In the genomic region with DNA sequence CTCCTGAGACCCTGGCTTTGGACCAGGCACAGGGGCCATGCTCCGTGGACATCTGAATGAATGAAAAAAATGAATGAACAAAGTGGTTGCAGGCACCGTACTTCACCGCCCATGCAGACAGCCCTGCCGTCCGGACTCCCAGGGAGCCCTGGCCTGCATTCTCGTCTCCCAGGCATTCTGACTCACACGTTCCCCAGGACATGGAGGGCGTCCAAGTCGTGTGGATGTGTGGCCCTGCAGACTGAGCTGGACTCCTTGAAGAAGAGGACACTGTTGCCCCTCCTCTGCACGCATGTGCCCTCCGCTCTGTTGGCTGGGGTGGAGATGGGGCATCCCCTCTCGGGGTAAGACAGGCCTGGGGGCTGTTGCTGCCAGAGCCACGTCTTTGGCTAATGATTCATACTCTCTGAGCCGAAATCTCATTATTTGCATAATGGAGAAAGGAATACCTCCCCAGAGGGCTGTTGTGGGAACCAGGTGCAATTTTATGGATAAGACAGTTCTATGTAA, we compare ENCODE assay signal across 1 cellular context.
TF ChIP-seq lines count a peak whose summit lies in the region.

No MANE protein-coding gene starts in this region.

TF ChIP-seq in GM12878, 131 proteins besides CTCF, POLR2A, EP300 and RAD21:
- TF ChIP-seq, protein P1, sequence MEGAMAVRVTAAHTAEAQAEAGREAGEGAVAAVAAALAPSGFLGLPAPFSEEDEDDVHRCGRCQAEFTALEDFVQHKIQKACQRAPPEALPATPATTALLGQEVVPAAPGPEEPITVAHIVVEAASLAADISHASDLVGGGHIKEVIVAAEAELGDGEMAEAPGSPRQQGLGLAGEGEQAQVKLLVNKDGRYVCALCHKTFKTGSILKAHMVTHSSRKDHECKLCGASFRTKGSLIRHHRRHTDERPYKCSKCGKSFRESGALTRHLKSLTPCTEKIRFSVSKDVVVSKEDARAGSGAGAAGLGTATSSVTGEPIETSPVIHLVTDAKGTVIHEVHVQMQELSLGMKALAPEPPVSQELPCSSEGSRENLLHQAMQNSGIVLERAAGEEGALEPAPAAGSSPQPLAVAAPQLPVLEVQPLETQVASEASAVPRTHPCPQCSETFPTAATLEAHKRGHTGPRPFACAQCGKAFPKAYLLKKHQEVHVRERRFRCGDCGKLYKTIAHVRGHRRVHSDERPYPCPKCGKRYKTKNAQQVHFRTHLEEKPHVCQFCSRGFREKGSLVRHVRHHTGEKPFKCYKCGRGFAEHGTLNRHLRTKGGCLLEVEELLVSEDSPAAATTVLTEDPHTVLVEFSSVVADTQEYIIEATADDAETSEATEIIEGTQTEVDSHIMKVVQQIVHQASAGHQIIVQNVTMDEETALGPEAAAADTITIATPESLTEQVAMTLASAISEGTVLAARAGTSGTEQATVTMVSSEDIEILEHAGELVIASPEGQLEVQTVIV (IDR thresholded peaks at IDR 0.05; ENCODE audit: borderline replicate concordance, partially characterized antibody), result no peak
- no peak for TF ChIP-seq SIX5 (IDR thresholded peaks at IDR 0.05; ENCODE audit: low read depth, low read length, severe bottlenecking)
- TF ChIP-seq SREBF1 (IDR thresholded peaks at IDR 0.05; ENCODE audit: low read length), result no peak
- TF ChIP-seq, protein P2, sequence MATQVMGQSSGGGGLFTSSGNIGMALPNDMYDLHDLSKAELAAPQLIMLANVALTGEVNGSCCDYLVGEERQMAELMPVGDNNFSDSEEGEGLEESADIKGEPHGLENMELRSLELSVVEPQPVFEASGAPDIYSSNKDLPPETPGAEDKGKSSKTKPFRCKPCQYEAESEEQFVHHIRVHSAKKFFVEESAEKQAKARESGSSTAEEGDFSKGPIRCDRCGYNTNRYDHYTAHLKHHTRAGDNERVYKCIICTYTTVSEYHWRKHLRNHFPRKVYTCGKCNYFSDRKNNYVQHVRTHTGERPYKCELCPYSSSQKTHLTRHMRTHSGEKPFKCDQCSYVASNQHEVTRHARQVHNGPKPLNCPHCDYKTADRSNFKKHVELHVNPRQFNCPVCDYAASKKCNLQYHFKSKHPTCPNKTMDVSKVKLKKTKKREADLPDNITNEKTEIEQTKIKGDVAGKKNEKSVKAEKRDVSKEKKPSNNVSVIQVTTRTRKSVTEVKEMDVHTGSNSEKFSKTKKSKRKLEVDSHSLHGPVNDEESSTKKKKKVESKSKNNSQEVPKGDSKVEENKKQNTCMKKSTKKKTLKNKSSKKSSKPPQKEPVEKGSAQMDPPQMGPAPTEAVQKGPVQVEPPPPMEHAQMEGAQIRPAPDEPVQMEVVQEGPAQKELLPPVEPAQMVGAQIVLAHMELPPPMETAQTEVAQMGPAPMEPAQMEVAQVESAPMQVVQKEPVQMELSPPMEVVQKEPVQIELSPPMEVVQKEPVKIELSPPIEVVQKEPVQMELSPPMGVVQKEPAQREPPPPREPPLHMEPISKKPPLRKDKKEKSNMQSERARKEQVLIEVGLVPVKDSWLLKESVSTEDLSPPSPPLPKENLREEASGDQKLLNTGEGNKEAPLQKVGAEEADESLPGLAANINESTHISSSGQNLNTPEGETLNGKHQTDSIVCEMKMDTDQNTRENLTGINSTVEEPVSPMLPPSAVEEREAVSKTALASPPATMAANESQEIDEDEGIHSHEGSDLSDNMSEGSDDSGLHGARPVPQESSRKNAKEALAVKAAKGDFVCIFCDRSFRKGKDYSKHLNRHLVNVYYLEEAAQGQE (IDR thresholded peaks at IDR 0.05; ENCODE audit: low read depth, low read length), result no peak
- TF ChIP-seq, protein P3, sequence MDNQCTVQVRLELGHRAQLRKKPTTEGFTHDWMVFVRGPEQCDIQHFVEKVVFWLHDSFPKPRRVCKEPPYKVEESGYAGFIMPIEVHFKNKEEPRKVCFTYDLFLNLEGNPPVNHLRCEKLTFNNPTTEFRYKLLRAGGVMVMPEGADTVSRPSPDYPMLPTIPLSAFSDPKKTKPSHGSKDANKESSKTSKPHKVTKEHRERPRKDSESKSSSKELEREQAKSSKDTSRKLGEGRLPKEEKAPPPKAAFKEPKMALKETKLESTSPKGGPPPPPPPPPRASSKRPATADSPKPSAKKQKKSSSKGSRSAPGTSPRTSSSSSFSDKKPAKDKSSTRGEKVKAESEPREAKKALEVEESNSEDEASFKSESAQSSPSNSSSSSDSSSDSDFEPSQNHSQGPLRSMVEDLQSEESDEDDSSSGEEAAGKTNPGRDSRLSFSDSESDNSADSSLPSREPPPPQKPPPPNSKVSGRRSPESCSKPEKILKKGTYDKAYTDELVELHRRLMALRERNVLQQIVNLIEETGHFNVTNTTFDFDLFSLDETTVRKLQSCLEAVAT (IDR thresholded peaks at IDR 0.05), result no peak
- TF ChIP-seq DPF2 (IDR thresholded peaks at IDR 0.05), result no peak
- TF ChIP-seq BCL3 (IDR thresholded peaks at IDR 0.05; ENCODE audit: borderline replicate concordance, insufficient read depth, low read depth, low read length, poor library complexity, severe bottlenecking), result no peak
- TF ChIP-seq ASH2L (IDR thresholded peaks at IDR 0.05; ENCODE audit: borderline replicate concordance, low read depth), result no peak
- no peak for TF ChIP-seq BRCA1 (IDR thresholded peaks at IDR 0.05; ENCODE audit: low read depth, low read length)
- TF ChIP-seq MYC (IDR thresholded peaks at IDR 0.05; ENCODE audit: insufficient read depth, insufficient read length, insufficient replicate concordance, low read length, severe bottlenecking), result no peak
- no peak for TF ChIP-seq PAX5 (IDR thresholded peaks at IDR 0.05; ENCODE audit: borderline replicate concordance, low read depth, low read length)
